In the genomic region with DNA sequence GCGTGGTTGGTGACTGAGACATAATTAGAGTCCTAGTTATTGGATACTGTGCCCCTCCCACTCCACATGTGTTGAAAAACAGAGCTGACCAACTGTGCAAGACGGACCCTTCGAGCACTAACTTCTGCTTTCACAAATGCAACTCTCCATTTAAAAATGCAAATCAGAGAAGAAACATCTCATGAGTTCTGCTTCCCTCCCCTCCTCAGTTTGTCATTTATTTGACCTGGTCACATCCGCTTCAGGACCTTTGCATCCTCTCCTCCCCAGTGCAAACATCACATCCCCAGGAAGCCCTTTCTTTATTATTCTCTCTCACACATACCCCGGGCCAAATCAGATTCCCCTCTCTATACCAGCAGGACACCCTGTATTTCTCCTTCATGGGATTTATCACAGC, we compare ENCODE assay signal across 10 cellular contexts. TPM values are rescaled to one million over a fixed set of nuclear protein-coding genes. Genes with fewer than 3 reads are reported as not detected.
A peak's percentile ranks its signal among the peaks of the same experiment; 100 is the strongest.
DNase-seq lines count a peak whose midpoint lies in the region; ATAC-seq and TF ChIP-seq lines count a peak whose summit lies in the region.
"Had no signal": no experiment of that assay in that cellular context is flagged by ENCODE, and none has a peak within 500 bp of the region (broad histone marks: within the 10 kb centered on the region; RNA-seq: fewer than 3 reads in every experiment).

No MANE protein-coding gene starts in this region.

- peak overlapping the region in 1 of 2 donors; percentile 1 for H3K27ac ChIP-seq in left lung
- H3K27ac ChIP-seq in ascending aorta, result no peak overlapping the region
- no peak overlapping the region for H3K27ac ChIP-seq in CD4-positive, alpha-beta memory T cell (ENCODE audit: low read depth, low read length)

- H3K36me3 Mint-ChIP-seq in CD4-positive, alpha-beta memory T cell, result no peaks in the 10 kb centered on the region
- H3K36me3 Mint-ChIP-seq in activated T-helper 2 cell treated with anti-CD3 and anti-CD28 coated beads, Interferon-gamma antibody, Interleukin-2, Interleukin-4, amounts not matched to agents 10 μg/mL and 5 μg/mL and 100 μg/mL, durations not matched to agents 14 hours and 24 hours and 36 hours (ENCODE audit: low read depth), result no peaks in the 10 kb centered on the region

- H3K27ac Mint-ChIP-seq in CD4-positive, alpha-beta memory T cell, result no peak overlapping the region
- H3K27ac Mint-ChIP-seq in activated T-helper 2 cell treated with anti-CD3 and anti-CD28 coated beads, Interferon-gamma antibody, Interleukin-2, Interleukin-4, amounts not matched to agents 10 μg/mL and 5 μg/mL and 100 μg/mL, durations not matched to agents 14 hours and 24 hours and 36 hours, result no peak overlapping the region

- no peak overlapping the region for H3K4me3 ChIP-seq in left lung
- no peak overlapping the region for H3K4me3 ChIP-seq in ascending aorta
- H3K4me3 ChIP-seq in CD4-positive, alpha-beta memory T cell (ENCODE audit: low read length in 2 of 2), result no peak overlapping the region

- no peak for TF ChIP-seq CTCF in left lung (IDR thresholded peaks at IDR 0.05)
- TF ChIP-seq CTCF in ascending aorta (IDR thresholded peaks at IDR 0.05), result no peak

- POLR2A ChIA-PET in CD4-positive, alpha-beta memory T cell (lab: Charles Lee; ENCODE audit: partially characterized antibody), result no interaction called here

- H3K9me3 ChIP-seq in left lung (no peaks in the 10 kb centered on the region), ascending aorta (no peaks in the 10 kb centered on the region)
- H3K9me3 ChIP-seq in CD4-positive, alpha-beta memory T cell (ENCODE audit: control insufficient read depth in 1 of 2, low read length in 2 of 2), result no peaks in the 10 kb centered on the region

- H3K4me1 Mint-ChIP-seq in CD4-positive, alpha-beta memory T cell, result no peaks in the 10 kb centered on the region
- H3K4me1 Mint-ChIP-seq in activated T-helper 2 cell treated with anti-CD3 and anti-CD28 coated beads, Interferon-gamma antibody, Interleukin-2, Interleukin-4, amounts not matched to agents 10 μg/mL and 5 μg/mL and 100 μg/mL, durations not matched to agents 14 hours and 24 hours and 36 hours (ENCODE audit: low read depth), result no peaks in the 10 kb centered on the region

- no peak for DNase-seq in left lung
- no peak for DNase-seq in ascending aorta (ENCODE audit: low spot score in 2 of 2)
- no peak for DNase-seq in stimulated activated CD4-positive, alpha-beta T cell treated with anti-CD3 and anti-CD28 coated beads, Interleukin-2, amount 100 ng/mL, for 24 hours
- DNase-seq in CD4-positive, alpha-beta memory T cell, result no peak
- DNase-seq in activated T-helper 2 cell treated with anti-CD3 and anti-CD28 coated beads, Interferon-gamma antibody, Interleukin-2, Interleukin-4, amounts not matched to agents 10 μg/mL and 5 μg/mL and 100 μg/mL, durations not matched to agents 14 hours and 24 hours and 36 hours (ENCODE audit: low spot score), result no peak
- DNase-seq: DMS79, T-helper 1 cell had no signal

- no peaks in the 10 kb centered on the region for H3K27me3 ChIP-seq in left lung
- no peaks in the 10 kb centered on the region for H3K27me3 ChIP-seq in ascending aorta
- H3K27me3 ChIP-seq in CD4-positive, alpha-beta memory T cell (ENCODE audit: insufficient read depth, low read length), result no peaks in the 10 kb centered on the region

- no peaks in the 10 kb centered on the region for H3K9me3 Mint-ChIP-seq in CD4-positive, alpha-beta memory T cell
- no peaks in the 10 kb centered on the region for H3K9me3 Mint-ChIP-seq in activated T-helper 2 cell treated with anti-CD3 and anti-CD28 coated beads, Interferon-gamma antibody, Interleukin-2, Interleukin-4, amounts not matched to agents 10 μg/mL and 5 μg/mL and 100 μg/mL, durations not matched to agents 14 hours and 24 hours and 36 hours

- intact Hi-C loops in left lung (cut with DNase I) (no loop called here), ascending aorta (cut with DNase I) (no loop called here)
- intact Hi-C loops in CD4-positive, alpha-beta memory T cell (cut with micrococcal nuclease), result no loop called here
- intact Hi-C loops in activated T-helper 2 cell treated with anti-CD3 and anti-CD28 coated beads, Interferon-gamma antibody, Interleukin-2, Interleukin-4, amounts not matched to agents 10 μg/mL and 5 μg/mL and 100 μg/mL, durations not matched to agents 14 hours and 24 hours and 36 hours (cut with micrococcal nuclease), result no loop called here

- H3K4me1 ChIP-seq in left lung (peaks cover 0 to 53% of the 10 kb centered on the region in 2 donors), ascending aorta (no peaks in the 10 kb centered on the region)
- no peaks in the 10 kb centered on the region for H3K4me1 ChIP-seq in CD4-positive, alpha-beta memory T cell (ENCODE audit: insufficient read depth, low read length)

- no peak overlapping the region for H3K4me3 Mint-ChIP-seq in CD4-positive, alpha-beta memory T cell
- H3K4me3 Mint-ChIP-seq in activated T-helper 2 cell treated with anti-CD3 and anti-CD28 coated beads, Interferon-gamma antibody, Interleukin-2, Interleukin-4, amounts not matched to agents 10 μg/mL and 5 μg/mL and 100 μg/mL, durations not matched to agents 14 hours and 24 hours and 36 hours (ENCODE audit: low read depth), result no peak overlapping the region

- peaks cover 1% of the 10 kb centered on the region in 2 donors for H3K27me3 Mint-ChIP-seq in CD4-positive, alpha-beta memory T cell
- H3K27me3 Mint-ChIP-seq in activated T-helper 2 cell treated with anti-CD3 and anti-CD28 coated beads, Interferon-gamma antibody, Interleukin-2, Interleukin-4, amounts not matched to agents 10 μg/mL and 5 μg/mL and 100 μg/mL, durations not matched to agents 14 hours and 24 hours and 36 hours (ENCODE audit: low read depth), result no peaks in the 10 kb centered on the region

- CTCF ChIA-PET in CD4-positive, alpha-beta memory T cell (lab: Charles Lee; ENCODE audit: partially characterized antibody), result no interaction called here

- ATAC-seq in GM18858 (IDR thresholded peaks at IDR 0.05; ENCODE audit: unreplicated experiment), result peak; percentile 99
- peak; percentile 97 for ATAC-seq in GM21825 (IDR thresholded peaks at IDR 0.05; ENCODE audit: unreplicated experiment)
- ATAC-seq in HG03469 (IDR thresholded peaks at IDR 0.05; ENCODE audit: unreplicated experiment), result peak; percentile 91
- peak; percentile 4 for ATAC-seq in left lung

- no peaks in the 10 kb centered on the region for H3K36me3 ChIP-seq in left lung
- H3K36me3 ChIP-seq in ascending aorta, result no peaks in the 10 kb centered on the region
- no peaks in the 10 kb centered on the region for H3K36me3 ChIP-seq in CD4-positive, alpha-beta memory T cell (ENCODE audit: insufficient read depth, low read length)

RNA-seq across cellular contexts. Expression of a gene that starts 38.1 kb away (rescaled TPM):
- total RNA-seq in left lung (10 to 100 TPM; 10.7 to 11.9 TPM), ascending aorta (9.9 TPM)
- 1 to 10 TPM; 1.4 to 1.7 TPM for total RNA-seq in CD4-positive, alpha-beta memory T cell
- polyA plus RNA-seq in CD4-positive, alpha-beta memory T cell, result under 1 TPM; 0.14 to 0.84 TPM
- total RNA-seq in activated T-helper 2 cell treated with anti-CD3 and anti-CD28 coated beads, Interferon-gamma antibody, Interleukin-2, Interleukin-4, amounts not matched to agents 10 μg/mL and 5 μg/mL and 100 μg/mL, durations not matched to agents 14 hours and 24 hours and 36 hours, result 20.3 and 22.1 TPM in 2 replicates

Comparison
In these comparisons a context has a peak if more than half of its experiments do, and no peak if none do; other contexts are left out.
1. ATAC-seq: peak in every context shown above with its lines; median percentile 99 in GM18858; 97 in GM21825; 91 in HG03469; 4 in left lung.